Comparison of ENCODE assay signal across 21 cellular contexts in the genomic region with DNA sequence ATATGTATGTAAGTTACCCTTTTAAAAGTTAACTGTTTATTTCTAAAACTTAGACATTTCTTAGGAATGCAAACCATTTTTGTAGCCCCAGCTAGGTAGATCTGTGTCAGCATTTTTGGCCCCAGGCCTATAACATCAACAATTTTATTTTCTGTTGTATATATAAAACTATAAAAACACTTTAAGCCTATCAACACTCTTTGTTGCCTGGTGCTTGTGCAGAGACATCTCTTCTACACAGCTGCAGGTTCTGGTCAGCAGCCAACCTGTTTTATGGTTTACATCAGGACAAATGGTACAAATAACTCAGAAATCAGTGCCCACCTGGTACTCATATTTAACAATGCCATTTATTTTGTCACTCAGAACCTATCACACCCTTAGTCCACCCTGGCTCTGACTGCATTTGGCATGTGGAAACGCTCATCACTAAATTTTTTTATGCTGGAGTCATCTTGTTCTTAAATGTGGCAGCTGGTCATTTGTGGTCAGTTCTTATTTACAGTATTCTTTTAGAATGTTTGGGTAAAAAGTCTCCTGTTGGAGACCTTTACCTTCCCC.
DNase-seq lines count a peak whose midpoint lies in the region; ATAC-seq, FAIRE-seq and TF ChIP-seq lines count a peak whose summit lies in the region.
"Had no signal": no experiment of that assay in that cellular context is flagged by ENCODE, and none has a peak within 500 bp of the region (broad histone marks: within the 10 kb centered on the region; RNA-seq: fewer than 3 reads in every experiment).

No MANE protein-coding gene starts in this region.

- no peak overlapping the region for H3K4me2 ChIP-seq in mammary epithelial cell (ENCODE audit: insufficient read depth, low read depth, low read length)

- H3K4me3 ChIP-seq in mammary epithelial cell (replicated peaks in 1 of 3; ENCODE audit: insufficient read depth in 1 of 3, low read depth in 2 of 3, low read length in 3 of 3): no peak overlapping the region
- H3K4me3 ChIP-seq: GM12878, heart right ventricle, left lung, mucosa of descending colon had no signal

- peaks cover 6% of the 10 kb centered on the region for H3K4me1 ChIP-seq in mammary epithelial cell (ENCODE audit: insufficient read depth, low read length)
- H3K4me1 ChIP-seq: heart right ventricle, left lung had no signal

- 87% methylated on average over 1 of the region's 1 CpG for WGBS in mammary epithelial cell (ENCODE audit: low coverage, missing lambda C conversion rate)

- dilution Hi-C loops in mammary epithelial cell (cut with HindIII; ENCODE audit: low sequenced_read_pairs): no loop called here

- no peaks in the 10 kb centered on the region for H3K27me3 ChIP-seq in mammary epithelial cell (ENCODE audit: insufficient read depth, low read length)
- H3K27me3 ChIP-seq: left lung had no signal

- no peak overlapping the region for H2AFZ ChIP-seq in mammary epithelial cell (ENCODE audit: low read depth, low read length)

- intact Hi-C loops in mammary epithelial cell (cut with micrococcal nuclease): no loop called here

- H4K20me1 ChIP-seq in mammary epithelial cell (ENCODE audit: insufficient read depth, low read length): no peaks in the 10 kb centered on the region

- CTCF ChIA-PET in mammary epithelial cell (lab: Charles Lee; ENCODE audit: low non-redundant PET): no interaction called here

- in situ Hi-C loops in mammary epithelial cell (cut with MboI; ENCODE audit: low sequenced_read_pairs in 2 of 2): no loop called here

- no peak overlapping the region for H3K27ac ChIP-seq in mammary epithelial cell (ENCODE audit: insufficient read depth, low read depth, low read length)
- H3K27ac ChIP-seq: 22Rv1, heart right ventricle, left lung had no signal

- DNase-seq in NCI-H1105 treated with DMSO at 0.1 percent for 48 hours (lab: John Stamatoyannopoulos, UW) (peak; percentile 14), NCI-H1105 (lab: John Stamatoyannopoulos, UW) (no peak), LHCN-M2 (ENCODE audit: low read depth) (peak; percentile 96), mammary epithelial cell (peak; percentile 13), urothelium cell line (ENCODE audit: low spot score) (peak; percentile 39), cerebellar cortex (ENCODE audit: low spot score) (no peak), NCI-H1930 (lab: John Stamatoyannopoulos, UW) (no peak)
- DNase-seq: activated CD4-positive, alpha-beta T cell treated with anti-CD3 and anti-CD28 coated beads for 48 hours; GDM1; GOT3; heart right ventricle; left lung; mucosa of descending colon; NCI-H1417 treated with DMSO at 0.1 percent for 48 hours; NCI-H2171; SHP77 treated with DMSO at 0.1 percent for 48 hours; T-cell had no signal

- H3K79me2 ChIP-seq in mammary epithelial cell (ENCODE audit: insufficient read depth, low read length): no peaks in the 10 kb centered on the region

- no peaks in the 10 kb centered on the region for H3K36me3 ChIP-seq in mammary epithelial cell (ENCODE audit: insufficient read depth, low read length)
- H3K36me3 ChIP-seq: heart right ventricle, left lung had no signal

- H3K9me3 ChIP-seq in mammary epithelial cell (replicated peaks; ENCODE audit: insufficient read depth, low read length): no peaks in the 10 kb centered on the region
- H3K9me3 ChIP-seq: heart right ventricle, left lung, mucosa of descending colon had no signal

- BruUV-seq in mammary epithelial cell (replicated peaks; lab: Mats Ljungman, UMichigan): no TSS peak

- no peak for ATAC-seq in GM18502 (IDR thresholded peaks at IDR 0.05; ENCODE audit: poor library complexity, unreplicated experiment)
- ATAC-seq: GM12878, heart right ventricle, left lung, mucosa of descending colon, T-cell had no signal

- FAIRE-seq in urothelium cell line (lab: Jason Lieb, UNC): peak; percentile 42
- FAIRE-seq: bronchial epithelial cell, GM12878 had no signal

- TF ChIP-seq CTCF in mammary epithelial cell (conservative IDR thresholded peaks at IDR 0.05 in 1 of 2, IDR thresholded peaks at IDR 0.05 in 1 of 2; ENCODE audit: extremely low read depth in 1 of 2, insufficient read depth in 1 of 2, low read depth in 1 of 2, low read length in 2 of 2): no peak

- H3K9ac ChIP-seq in mammary epithelial cell (ENCODE audit: insufficient read depth, low read length): no peak overlapping the region

Comparison
In these comparisons a context has a peak if more than half of its experiments do, and no peak if none do; other contexts are left out.
1. DNase-seq: peak in NCI-H1105 treated with DMSO at 0.1 percent for 48 hours (single experiment), LHCN-M2 (single experiment), mammary epithelial cell (single experiment) and urothelium cell line (single experiment); none in NCI-H1105 (single experiment), cerebellar cortex (single experiment) and NCI-H1930 (0 of 2).